In the genomic region with DNA sequence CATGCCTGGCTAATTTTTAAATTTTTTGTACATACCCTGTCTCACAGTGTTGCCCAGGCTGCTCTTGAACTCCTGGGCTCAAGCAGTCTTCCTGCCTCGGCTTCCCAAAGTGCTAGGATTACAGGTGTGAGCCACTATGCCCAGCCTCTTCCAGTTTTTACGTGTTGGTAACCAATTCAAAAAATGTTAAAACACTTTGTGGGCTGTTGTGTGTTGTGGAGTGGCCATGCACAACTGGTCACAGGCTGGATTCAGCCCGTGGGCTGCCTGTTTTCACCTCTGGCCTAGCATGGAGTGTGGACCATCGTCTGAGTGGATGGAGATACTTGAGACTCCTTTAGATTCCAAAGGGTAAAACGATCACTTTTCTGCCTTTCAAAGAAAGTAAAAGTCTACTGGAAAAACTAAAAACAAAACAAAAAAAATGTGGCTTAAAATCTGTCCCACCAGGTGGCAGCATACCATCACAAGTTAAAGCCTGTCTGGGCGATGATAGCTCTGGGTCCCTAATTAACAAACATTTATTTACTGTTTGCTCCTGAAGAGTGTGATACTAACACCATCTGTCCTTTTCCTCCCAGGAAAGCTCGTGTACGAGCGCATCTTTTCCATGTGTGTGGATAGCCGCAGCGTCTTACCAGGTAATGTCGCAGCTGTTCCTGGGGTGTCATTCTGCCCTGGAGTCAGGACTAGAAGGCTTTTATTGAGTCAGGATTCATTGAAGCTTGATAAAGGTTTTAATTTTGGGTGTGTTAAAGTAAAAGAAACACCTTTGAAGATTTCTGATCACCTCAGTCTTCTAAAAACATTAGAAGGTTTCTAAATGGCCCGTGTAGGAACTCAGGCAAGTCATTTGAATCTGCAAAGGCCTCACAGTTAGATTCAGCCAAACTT, we compare ENCODE assay signal across 8 cellular contexts. TPM values are rescaled to one million over a fixed set of nuclear protein-coding genes. Genes with fewer than 3 reads are reported as not detected.
DNase-seq lines count a peak whose midpoint lies in the region; ATAC-seq, FAIRE-seq and TF ChIP-seq lines count a peak whose summit lies in the region.

No MANE protein-coding gene starts in this region.

- 58% methylated on average over 12 of the region's 13 CpGs for WGBS in right lobe of liver (ENCODE audit: insufficient coverage, low coverage, low lambda C conversion rate, missing lambda C conversion rate)

- POLR2A ChIA-PET in Caco-2 (lab: Charles Lee) (interaction anchor here (0.6 kb wide), 1 partner anchor 61 kb away, joined by 5 read pairs; no protein-coding TSS in a partner anchor), HEK293 (lab: Yijun Ruan, JAX) (interaction anchor here (0.6 to 0.9 kb wide), 2 partner anchors 9 to 285 kb away, joined by 3 to 4 read pairs; no protein-coding TSS in a partner anchor), Panc1 (lab: Charles Lee) (interaction anchor here (0.5 kb wide), 1 partner anchor 221 kb away, joined by 6 read pairs; no protein-coding TSS in a partner anchor)

- H3K4me3 ChIP-seq in Caco-2 (ENCODE audit: low read depth, low read length) = no peak overlapping the region
- H3K4me3 ChIP-seq in HEK293 (ENCODE audit: low read depth, low read length) = no peak overlapping the region
- no peak overlapping the region for H3K4me3 ChIP-seq in Panc1 (ENCODE audit: low read depth in 2 of 2, low read length in 2 of 2)
- no peak overlapping the region for H3K4me3 ChIP-seq in bronchial epithelial cell (ENCODE audit: low read depth, low read length)
- H3K4me3 ChIP-seq in right lobe of liver = no peak overlapping the region
- H3K4me3 ChIP-seq in uterus = no peak overlapping the region

- BruUV-seq in Caco-2 (replicated peaks; lab: Mats Ljungman, UMichigan) = no TSS peak
- BruUV-seq in Panc1 (replicated peaks; lab: Mats Ljungman, UMichigan) = no TSS peak

- TF ChIP-seq POLR2A in right lobe of liver (IDR thresholded peaks at IDR 0.05) (no peak), uterus (IDR thresholded peaks at IDR 0.05) (no peak)

- CTCF ChIA-PET in Caco-2 (lab: Charles Lee) (interaction anchor here (0.5 to 1.6 kb wide), 9 partner anchors 12 to 285 kb away, joined by 3 to 10 read pairs (median 6); partner anchors contain the start of gene GPRC5B), HEK293 (lab: Yijun Ruan, JAX) (interaction anchor here (0.6 to 9.2 kb wide), 26 partner anchors 11 to 784 kb away, joined by 3 to 99 read pairs (median 3); partner anchors contain the start of gene GPRC5B), Panc1 (lab: Charles Lee) (interaction anchor here (0.5 to 1.2 kb wide), 5 partner anchors 12 to 285 kb away, joined by 3 to 6 read pairs (median 3); no protein-coding TSS in a partner anchor)

- no peaks in the 10 kb centered on the region for H3K9me3 Mint-ChIP-seq in Caco-2 (ENCODE audit: unreplicated experiment)
- peaks cover 4% of the 10 kb centered on the region for H3K9me3 Mint-ChIP-seq in stimulated activated memory B cell treated with anti-CD40 and anti-IgM and Interleukin-4, amounts not matched to agents 10 μg/mL and 1 μg/mL and 100 μg/mL, for 72 hours

- H3K27ac Mint-ChIP-seq in Caco-2 (ENCODE audit: unreplicated experiment) = no peak overlapping the region
- H3K27ac Mint-ChIP-seq in stimulated activated memory B cell treated with anti-CD40 and anti-IgM and Interleukin-4, amounts not matched to agents 10 μg/mL and 1 μg/mL and 100 μg/mL, for 72 hours = no peak overlapping the region

- H3K36me3 ChIP-seq in Caco-2 (ENCODE audit: control insufficient read depth, insufficient read depth, low read length) (no peaks in the 10 kb centered on the region), HEK293 (ENCODE audit: control insufficient read depth in 2 of 2, insufficient read depth in 1 of 2, low read length in 2 of 2) (peaks cover 7 to 21% of the 10 kb centered on the region in 2 experiments; a peak in 2 of 3 replicates), Panc1 (ENCODE audit: control insufficient read depth, insufficient read depth, low read length) (peaks cover 9% of the 10 kb centered on the region), bronchial epithelial cell (ENCODE audit: control insufficient read depth, insufficient read depth, low read length) (peaks cover 1% of the 10 kb centered on the region), right lobe of liver (peaks cover 0 to 9% (median 0%) of the 10 kb centered on the region in 4 donors), uterus (no peaks in the 10 kb centered on the region)

- FAIRE-seq in bronchial epithelial cell (lab: Jason Lieb, UNC) = no peak

- H3K4me1 ChIP-seq in Caco-2 (peaks cover 6% of the 10 kb centered on the region; the same call in 1 of the 2 replicates), HEK293 (ENCODE audit: control insufficient read depth, insufficient read depth, low read length) (no peaks in the 10 kb centered on the region), Panc1 (ENCODE audit: control insufficient read depth, insufficient read depth, low read length) (no peaks in the 10 kb centered on the region), right lobe of liver (no peaks in the 10 kb centered on the region), uterus (no peaks in the 10 kb centered on the region)

- no peaks in the 10 kb centered on the region for H3K27me3 Mint-ChIP-seq in Caco-2 (ENCODE audit: insufficient read depth, unreplicated experiment)
- no peaks in the 10 kb centered on the region for H3K27me3 Mint-ChIP-seq in stimulated activated memory B cell treated with anti-CD40 and anti-IgM and Interleukin-4, amounts not matched to agents 10 μg/mL and 1 μg/mL and 100 μg/mL, for 72 hours

- no peak overlapping the region for H3K27ac ChIP-seq in HEK293 (ENCODE audit: extremely low read depth, low read depth, low read length)
- H3K27ac ChIP-seq in Panc1 (ENCODE audit: low read length) = no peak overlapping the region
- H3K27ac ChIP-seq in right lobe of liver = no peak overlapping the region
- H3K27ac ChIP-seq in uterus = no peak overlapping the region

- H3K9me3 ChIP-seq in Caco-2 (no peaks in the 10 kb centered on the region), HEK293 (ENCODE audit: control insufficient read depth, insufficient read depth, low read depth, low read length) (no peaks in the 10 kb centered on the region), Panc1 (ENCODE audit: control insufficient read depth, insufficient read depth, low read depth, low read length) (no peaks in the 10 kb centered on the region), right lobe of liver (no peaks in the 10 kb centered on the region), uterus (no peaks in the 10 kb centered on the region)

- H3K36me3 Mint-ChIP-seq in Caco-2 (ENCODE audit: insufficient read depth, unreplicated experiment) = no peaks in the 10 kb centered on the region
- H3K36me3 Mint-ChIP-seq in stimulated activated memory B cell treated with anti-CD40 and anti-IgM and Interleukin-4, amounts not matched to agents 10 μg/mL and 1 μg/mL and 100 μg/mL, for 72 hours = peaks cover 70% of the 10 kb centered on the region

- no peak overlapping the region for H3K4me3 Mint-ChIP-seq in Caco-2 (ENCODE audit: unreplicated experiment)
- no peak overlapping the region for H3K4me3 Mint-ChIP-seq in stimulated activated memory B cell treated with anti-CD40 and anti-IgM and Interleukin-4, amounts not matched to agents 10 μg/mL and 1 μg/mL and 100 μg/mL, for 72 hours

- TF ChIP-seq CTCF in Caco-2 (IDR thresholded peaks at IDR 0.05; ENCODE audit: insufficient read depth in 1 of 2, low read depth in 1 of 2, low read length in 1 of 2, severe bottlenecking in 1 of 2, unreplicated experiment in 1 of 2) (peak; percentile 52 to 77), HEK293 (tag by site-specific recombination; IDR thresholded peaks at IDR 0.05) (peak; percentile 54; the same call in 1 of the 2 replicates), Panc1 (IDR thresholded peaks at IDR 0.05) (peak; percentile 85), bronchial epithelial cell (IDR thresholded peaks at IDR 0.05; ENCODE audit: insufficient read depth, low read length, severe bottlenecking) (peak; percentile 46), right lobe of liver (IDR thresholded peaks at IDR 0.05) (peak; percentile 62 to 65 (median 64)), uterus (IDR thresholded peaks at IDR 0.05) (peak; percentile 55 to 62 (median 58))

- in situ Hi-C loops in Panc1 (cut with HindIII; ENCODE audit: low pct_unique_long_range_greater_than_20kb, low sequenced_read_pairs) = no loop called here

- ATAC-seq in Panc1 = peak; percentile 56; the same call in 1 of the 2 replicates
- peak in 1 of 4 donors; percentile 50 for ATAC-seq in right lobe of liver
- ATAC-seq in stimulated activated memory B cell treated with anti-CD40 and anti-IgM and Interleukin-4, amounts not matched to agents 10 μg/mL and 1 μg/mL and 100 μg/mL, for 72 hours = no peak
- no peak for ATAC-seq in GM19395 (IDR thresholded peaks at IDR 0.05; ENCODE audit: unreplicated experiment)

- intact Hi-C loops in Caco-2 (cut with micrococcal nuclease; ENCODE audit: unreplicated experiment) (loop anchor here (1.0 to 10.0 kb wide), 4 partner anchors 43 to 783 kb away; no protein-coding TSS in a partner anchor), Panc1 (cut with micrococcal nuclease; ENCODE audit: unreplicated experiment) (loop anchor here (1.0 kb wide), 1 partner anchor 285 kb away; no protein-coding TSS in a partner anchor), right lobe of liver (cut with DNase I) (loop anchor here (5.0 kb wide), 1 partner anchor 286 kb away; no protein-coding TSS in a partner anchor), uterus (cut with DNase I; ENCODE audit: low total_unique reads) (no loop called here)

- no peaks in the 10 kb centered on the region for H3K4me1 Mint-ChIP-seq in Caco-2 (ENCODE audit: low read depth, unreplicated experiment)
- H3K4me1 Mint-ChIP-seq in stimulated activated memory B cell treated with anti-CD40 and anti-IgM and Interleukin-4, amounts not matched to agents 10 μg/mL and 1 μg/mL and 100 μg/mL, for 72 hours = no peaks in the 10 kb centered on the region

- DNase-seq in Caco-2 = peak in 1 of 2 experiments; percentile 50
- DNase-seq in Panc1 (ENCODE audit: low read depth, low spot score) = no peak
- peak; percentile 32 for DNase-seq in bronchial epithelial cell (ENCODE audit: low read depth)
- no peak for DNase-seq in right lobe of liver
- peak in 1 of 2 donors; percentile 27 for DNase-seq in uterus

- H3K27me3 ChIP-seq in Caco-2 (replicated peaks; ENCODE audit: control insufficient read depth, insufficient read depth, low read length) = no peaks in the 10 kb centered on the region
- H3K27me3 ChIP-seq in Panc1 (ENCODE audit: control insufficient read depth, insufficient read depth, low read length) = no peaks in the 10 kb centered on the region
- H3K27me3 ChIP-seq in bronchial epithelial cell (ENCODE audit: control insufficient read depth, insufficient read depth, low read length) = no peaks in the 10 kb centered on the region
- H3K27me3 ChIP-seq in right lobe of liver = no peaks in the 10 kb centered on the region
- H3K27me3 ChIP-seq in uterus = no peaks in the 10 kb centered on the region

TF ChIP-seq in HEK293, 187 proteins besides CTCF, POLR2A, EP300 and RAD21 (continues in another document):
- TF ChIP-seq PRDM1 (tag by site-specific recombination; IDR thresholded peaks at IDR 0.05) = 0 out of 2 replicates have a peak, but pooled peaks have one; percentile 22
- TF ChIP-seq ZNF654 (tag by site-specific recombination; IDR thresholded peaks at IDR 0.05; ENCODE audit: low read depth) = peak; percentile 79

RNA-seq across cellular contexts. Expression of gene VPS35L, which starts 45.8 kb away (rescaled TPM):
- total RNA-seq in Caco-2 (2022) (5.4 and 7.2 TPM in 2 replicates), Panc1 (2021; ENCODE audit: unreplicated experiment) (124 TPM), bronchial epithelial cell (6.8 and 14.7 TPM in 2 replicates), right lobe of liver (10 to 100 TPM; 19.3 to 24.3 (median 20.4) TPM), uterus (100 to 1,000 TPM in 2 of 4 donors, 10 to 100 TPM in 2; 34.8 to 110 (median 88.2) TPM)
- polyA plus RNA-seq in Panc1 (2012; ENCODE audit: insufficient read length) = 64.3 TPM
